1 cellular context compared by ENCODE assay signal in genomic region chr21:46226146-46226545, GRCh38.
TF ChIP-seq lines count a peak whose summit lies in the region.

No MANE protein-coding gene starts in this region.

TF ChIP-seq in WTC11, 78 proteins besides CTCF, POLR2A, EP300 and RAD21 (continued from another document):
- TF ChIP-seq, protein P1, sequence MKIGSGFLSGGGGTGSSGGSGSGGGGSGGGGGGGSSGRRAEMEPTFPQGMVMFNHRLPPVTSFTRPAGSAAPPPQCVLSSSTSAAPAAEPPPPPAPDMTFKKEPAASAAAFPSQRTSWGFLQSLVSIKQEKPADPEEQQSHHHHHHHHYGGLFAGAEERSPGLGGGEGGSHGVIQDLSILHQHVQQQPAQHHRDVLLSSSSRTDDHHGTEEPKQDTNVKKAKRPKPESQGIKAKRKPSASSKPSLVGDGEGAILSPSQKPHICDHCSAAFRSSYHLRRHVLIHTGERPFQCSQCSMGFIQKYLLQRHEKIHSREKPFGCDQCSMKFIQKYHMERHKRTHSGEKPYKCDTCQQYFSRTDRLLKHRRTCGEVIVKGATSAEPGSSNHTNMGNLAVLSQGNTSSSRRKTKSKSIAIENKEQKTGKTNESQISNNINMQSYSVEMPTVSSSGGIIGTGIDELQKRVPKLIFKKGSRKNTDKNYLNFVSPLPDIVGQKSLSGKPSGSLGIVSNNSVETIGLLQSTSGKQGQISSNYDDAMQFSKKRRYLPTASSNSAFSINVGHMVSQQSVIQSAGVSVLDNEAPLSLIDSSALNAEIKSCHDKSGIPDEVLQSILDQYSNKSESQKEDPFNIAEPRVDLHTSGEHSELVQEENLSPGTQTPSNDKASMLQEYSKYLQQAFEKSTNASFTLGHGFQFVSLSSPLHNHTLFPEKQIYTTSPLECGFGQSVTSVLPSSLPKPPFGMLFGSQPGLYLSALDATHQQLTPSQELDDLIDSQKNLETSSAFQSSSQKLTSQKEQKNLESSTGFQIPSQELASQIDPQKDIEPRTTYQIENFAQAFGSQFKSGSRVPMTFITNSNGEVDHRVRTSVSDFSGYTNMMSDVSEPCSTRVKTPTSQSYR (CRISPR knock-in tag; IDR thresholded peaks at IDR 0.05) = no peak
- no peak for TF ChIP-seq TCF7 (CRISPR knock-in tag; IDR thresholded peaks at IDR 0.05; ENCODE audit: low read depth)
- no peak for TF ChIP-seq ZNF138 (CRISPR knock-in tag; conservative IDR thresholded peaks at IDR 0.05)
- TF ChIP-seq SP1 (CRISPR knock-in tag; conservative IDR thresholded peaks at IDR 0.05) = no peak
- no peak for TF ChIP-seq CREB1 (CRISPR knock-in tag; IDR thresholded peaks at IDR 0.05)
